ENCODE assay signal across 8 cellular contexts in the genomic region with DNA sequence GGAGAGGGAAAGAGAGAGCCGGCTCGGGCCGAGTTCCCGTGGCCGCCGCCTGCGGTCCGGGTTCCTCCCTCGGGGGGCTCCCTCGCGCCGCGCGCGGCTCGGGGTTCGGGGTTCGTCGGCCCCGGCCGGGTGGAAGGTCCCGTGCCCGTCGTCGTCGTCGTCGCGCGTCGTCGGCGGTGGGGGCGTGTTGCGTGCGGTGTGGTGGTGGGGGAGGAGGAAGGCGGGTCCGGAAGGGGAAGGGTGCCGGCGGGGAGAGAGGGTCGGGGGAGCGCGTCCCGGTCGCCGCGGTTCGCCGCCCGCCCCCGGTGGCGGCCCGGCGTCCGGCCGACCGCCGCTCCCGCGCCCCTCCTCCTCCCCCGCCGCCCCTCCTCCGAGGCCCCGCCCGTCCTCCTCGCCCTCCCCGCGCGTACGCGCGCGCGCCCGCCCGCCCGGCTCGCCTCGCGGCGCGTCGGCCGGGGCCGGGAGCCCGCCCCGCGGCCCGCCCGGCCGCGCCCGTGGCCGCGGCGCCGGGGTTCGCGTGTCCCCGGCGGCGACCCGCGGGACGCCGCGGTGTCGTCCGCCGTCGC.
A peak's percentile ranks its signal among the peaks of the same experiment; 100 is the strongest.
DNase-seq lines count a peak whose midpoint lies in the region; ATAC-seq and TF ChIP-seq lines count a peak whose summit lies in the region.
"Not testable (repeated sequence)": the region's sequence is repeated elsewhere in the genome, so short reads cannot be mapped to it uniquely, and the experiment has no call there.

No MANE protein-coding gene starts in this region.

- not testable (repeated sequence) for H3K4me1 ChIP-seq in effector memory CD4-positive, alpha-beta T cell (ENCODE audit: control insufficient read depth, insufficient read depth, low read length, poor library complexity, severe bottlenecking); testis

- DNase-seq in activated CD4-positive, alpha-beta T cell treated with anti-CD3 and anti-CD28 coated beads for 1 hour: peak; percentile 72
- DNase-seq in activated T-helper 2 cell treated with anti-CD3 and anti-CD28 coated beads, Interferon-gamma antibody, Interleukin-2, Interleukin-4, amounts not matched to agents 10 μg/mL and 5 μg/mL and 100 μg/mL, durations not matched to agents 14 hours and 24 hours and 36 hours (ENCODE audit: low spot score): peak; percentile 85
- peak in 2 of 3 donors; percentile 51 to 82 for DNase-seq in effector memory CD4-positive, alpha-beta T cell
- peak; percentile 95 for DNase-seq in mucosa of gallbladder (ENCODE audit: low spot score)
- peak; percentile 89 for DNase-seq in stimulated activated CD4-positive, alpha-beta T cell treated with anti-CD3 and anti-CD28 coated beads, Interleukin-1b, Interleukin-23, amount 100 ng/mL, for 48 hours
- DNase-seq in testis: peak; percentile 72

- not testable (repeated sequence) for H3K36me3 ChIP-seq in effector memory CD4-positive, alpha-beta T cell (ENCODE audit: control insufficient read depth, insufficient read depth, low read length); testis (ENCODE audit: low read depth, missing control alignments)

- 28 to 73% methylated on average over 5 to 56 of the region's 111 CpGs for WGBS in testis, 2 donors

- not testable (repeated sequence) for H3K4me3 ChIP-seq in effector memory CD4-positive, alpha-beta T cell (ENCODE audit: insufficient read depth, low read depth, low read length, poor library complexity, severe bottlenecking); testis

- not testable (repeated sequence) for H3K27me3 Mint-ChIP-seq in activated T-helper 2 cell treated with anti-CD3 and anti-CD28 coated beads, Interferon-gamma antibody, Interleukin-2, Interleukin-4, amounts not matched to agents 10 μg/mL and 5 μg/mL and 100 μg/mL, durations not matched to agents 14 hours and 24 hours and 36 hours (ENCODE audit: low read depth)

- not testable (repeated sequence) for H3K27ac ChIP-seq in effector memory CD4-positive, alpha-beta T cell (ENCODE audit: insufficient read depth, low read length, poor library complexity, severe bottlenecking); testis

- H3K27me3 ChIP-seq in effector memory CD4-positive, alpha-beta T cell (replicated peaks; ENCODE audit: control insufficient read depth, insufficient read depth, low read length, poor library complexity, severe bottlenecking); testis: not testable (repeated sequence)

- ATAC-seq in GM18873 (IDR thresholded peaks at IDR 0.05; ENCODE audit: low FRiP score, unreplicated experiment): peak; percentile 49
- peak; percentile 52 for ATAC-seq in HG03039 (IDR thresholded peaks at IDR 0.05; ENCODE audit: unreplicated experiment)

- H3K9me3 Mint-ChIP-seq in activated T-helper 2 cell treated with anti-CD3 and anti-CD28 coated beads, Interferon-gamma antibody, Interleukin-2, Interleukin-4, amounts not matched to agents 10 μg/mL and 5 μg/mL and 100 μg/mL, durations not matched to agents 14 hours and 24 hours and 36 hours: not testable (repeated sequence)

- intact Hi-C loops in activated T-helper 2 cell treated with anti-CD3 and anti-CD28 coated beads, Interferon-gamma antibody, Interleukin-2, Interleukin-4, amounts not matched to agents 10 μg/mL and 5 μg/mL and 100 μg/mL, durations not matched to agents 14 hours and 24 hours and 36 hours (cut with micrococcal nuclease); testis (cut with DNase I; ENCODE audit: low total_unique reads): not testable (repeated sequence)

- not testable (repeated sequence) for TF ChIP-seq POLR2A in testis (IDR thresholded peaks at IDR 0.05)

- H3K36me3 Mint-ChIP-seq in activated T-helper 2 cell treated with anti-CD3 and anti-CD28 coated beads, Interferon-gamma antibody, Interleukin-2, Interleukin-4, amounts not matched to agents 10 μg/mL and 5 μg/mL and 100 μg/mL, durations not matched to agents 14 hours and 24 hours and 36 hours (ENCODE audit: low read depth): not testable (repeated sequence)

- H3K4me1 Mint-ChIP-seq in activated T-helper 2 cell treated with anti-CD3 and anti-CD28 coated beads, Interferon-gamma antibody, Interleukin-2, Interleukin-4, amounts not matched to agents 10 μg/mL and 5 μg/mL and 100 μg/mL, durations not matched to agents 14 hours and 24 hours and 36 hours (ENCODE audit: low read depth): not testable (repeated sequence)

- not testable (repeated sequence) for H3K9me3 ChIP-seq in effector memory CD4-positive, alpha-beta T cell (ENCODE audit: control insufficient read depth, low read length); testis

- H3K4me3 Mint-ChIP-seq in activated T-helper 2 cell treated with anti-CD3 and anti-CD28 coated beads, Interferon-gamma antibody, Interleukin-2, Interleukin-4, amounts not matched to agents 10 μg/mL and 5 μg/mL and 100 μg/mL, durations not matched to agents 14 hours and 24 hours and 36 hours (ENCODE audit: low read depth): not testable (repeated sequence)

- TF ChIP-seq CTCF in testis (IDR thresholded peaks at IDR 0.05): not testable (repeated sequence)

- not testable (repeated sequence) for H3K27ac Mint-ChIP-seq in activated T-helper 2 cell treated with anti-CD3 and anti-CD28 coated beads, Interferon-gamma antibody, Interleukin-2, Interleukin-4, amounts not matched to agents 10 μg/mL and 5 μg/mL and 100 μg/mL, durations not matched to agents 14 hours and 24 hours and 36 hours
